Comparison of ENCODE assay signal across 9 cellular contexts in the genomic region with DNA sequence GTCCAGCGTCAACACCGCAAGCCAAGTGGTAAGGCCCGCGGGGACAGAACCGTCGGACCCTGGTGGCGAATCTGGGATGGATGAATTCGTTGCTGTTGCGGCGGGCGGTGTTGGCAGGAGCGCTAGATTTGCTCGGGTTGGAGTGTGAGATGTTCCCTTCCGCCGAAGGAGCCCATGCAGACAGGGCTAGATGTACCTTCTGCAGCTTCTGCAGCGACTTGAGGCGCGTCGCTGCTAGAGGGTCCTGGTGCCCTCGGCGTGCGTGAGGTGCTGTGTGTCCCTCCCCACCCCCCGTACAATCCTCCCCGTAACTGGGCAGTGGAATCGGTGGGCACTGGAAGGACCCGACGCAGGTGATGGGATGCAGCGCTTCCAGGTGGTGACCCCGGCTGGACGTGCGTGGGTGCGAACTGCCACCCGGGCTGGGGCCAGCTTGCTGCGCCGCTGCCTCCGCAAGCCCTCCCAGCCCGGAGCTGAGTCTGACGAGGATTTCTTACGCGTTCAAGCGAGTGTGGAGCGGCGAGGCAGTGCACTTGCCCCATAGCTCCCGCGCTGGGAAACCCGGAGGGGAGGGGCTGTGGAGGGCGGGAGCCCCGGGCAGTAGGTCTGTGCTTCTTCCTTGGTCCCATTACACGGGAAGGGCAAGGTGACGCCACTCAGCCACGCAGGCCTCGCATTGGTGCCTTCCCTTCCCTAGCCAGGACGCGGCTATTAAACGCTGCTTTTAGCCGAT. TPM values are rescaled to one million over a fixed set of nuclear protein-coding genes. Genes with fewer than 3 reads are reported as not detected.
DNase-seq lines count a peak whose midpoint lies in the region; ATAC-seq lines count a peak whose summit lies in the region.
"Had no signal": no experiment of that assay in that cellular context is flagged by ENCODE, and none has a peak within 500 bp of the region (broad histone marks: within the 10 kb centered on the region; RNA-seq: fewer than 3 reads in every experiment).

No MANE protein-coding gene starts in this region.

- H3K9ac ChIP-seq in skeletal muscle tissue (ENCODE audit: low read depth in 1 of 3, low read length in 3 of 3): peak overlapping the region in 2 of 3 donors; percentile 38 to 45

- DNase-seq in activated CD4-positive, alpha-beta T cell treated with anti-CD3 and anti-CD28 coated beads for 36 hours: peak; percentile 71
- no peak for DNase-seq in activated CD4-positive, alpha-beta T cell treated with anti-CD3 and anti-CD28 coated beads for 1 hour
- DNase-seq in activated naive CD8-positive, alpha-beta T cell treated with anti-CD3 and anti-CD28 coated beads for 36 hours: peak; percentile 77
- DNase-seq in iPS DF 6.9 (ENCODE audit: low read depth, low spot score) (peak; percentile 13), HT-29 (ENCODE audit: low spot score) (no peak), substantia nigra (lab: John Stamatoyannopoulos, UW) (no peak)

- intact Hi-C loops in activated CD4-positive, alpha-beta T cell treated with anti-CD3 and anti-CD28 coated beads for 36 hours (cut with DNase I, micrococcal nuclease): no loop called here

- no peaks in the 10 kb centered on the region for H3K36me3 Mint-ChIP-seq in activated CD4-positive, alpha-beta T cell treated with anti-CD3 and anti-CD28 coated beads for 36 hours (ENCODE audit: low read depth)
- no peaks in the 10 kb centered on the region for H3K36me3 Mint-ChIP-seq in activated naive CD8-positive, alpha-beta T cell treated with anti-CD3 and anti-CD28 coated beads for 36 hours

- H3K9me3 ChIP-seq in iPS DF 6.9 (ENCODE audit: control insufficient read depth, insufficient read depth, low read length) (no peaks in the 10 kb centered on the region), skeletal muscle tissue (ENCODE audit: control insufficient read depth in 3 of 3, low read length in 3 of 3) (no peaks in the 10 kb centered on the region)

- H3K4me3 Mint-ChIP-seq in activated CD4-positive, alpha-beta T cell treated with anti-CD3 and anti-CD28 coated beads for 36 hours: peak overlapping the region; percentile 72
- H3K4me3 Mint-ChIP-seq in activated naive CD8-positive, alpha-beta T cell treated with anti-CD3 and anti-CD28 coated beads for 36 hours: peak overlapping the region; percentile 81

- peak overlapping the region; percentile 41; the same call in 1 of the 2 replicates for H3K4me3 ChIP-seq in iPS DF 6.9 (ENCODE audit: low read length)
- peak overlapping the region; percentile 55 to 78 (median 72) for H3K4me3 ChIP-seq in skeletal muscle tissue (ENCODE audit: low read length in 3 of 3)

- H3K27ac Mint-ChIP-seq in activated CD4-positive, alpha-beta T cell treated with anti-CD3 and anti-CD28 coated beads for 36 hours: peak overlapping the region; percentile 53
- peak overlapping the region; percentile 68 for H3K27ac Mint-ChIP-seq in activated naive CD8-positive, alpha-beta T cell treated with anti-CD3 and anti-CD28 coated beads for 36 hours

- no CpG with 5 or more reads among the region's 56 CpGs for WGBS in iPS DF 6.9 (ENCODE audit: insufficient coverage, insufficient read length)

- H3K4me1 ChIP-seq in iPS DF 6.9 (ENCODE audit: control insufficient read depth, insufficient read depth, low read length) (no peaks in the 10 kb centered on the region), skeletal muscle tissue (ENCODE audit: control insufficient read depth in 3 of 3, insufficient read depth in 3 of 3, low read length in 3 of 3) (peaks cover 10 to 13% (median 13%) of the 10 kb centered on the region in 3 donors)

- H3K27me3 ChIP-seq in iPS DF 6.9 (ENCODE audit: control insufficient read depth, insufficient read depth, low read length): peaks cover 1% of the 10 kb centered on the region; the same call in 1 of the 2 replicates
- H3K27me3 ChIP-seq in skeletal muscle tissue (ENCODE audit: control insufficient read depth in 3 of 3, insufficient read depth in 3 of 3, low read length in 3 of 3): peaks cover 21 to 30% (median 26%) of the 10 kb centered on the region in 3 donors

- CTCF ChIA-PET in activated CD4-positive, alpha-beta T cell treated with anti-CD3 and anti-CD28 coated beads for 36 hours (lab: Charles Lee): interaction anchor here (0.8 to 1.8 kb wide), 12 partner anchors 14 to 275 kb away, joined by 3 to 10 read pairs (median 4); a partner anchor contains a TSS

- peak; percentile 90 for ATAC-seq in activated CD4-positive, alpha-beta T cell treated with anti-CD3 and anti-CD28 coated beads for 36 hours
- ATAC-seq in GM19324 (IDR thresholded peaks at IDR 0.05; ENCODE audit: low FRiP score, unreplicated experiment): no peak

- H3K9me3 Mint-ChIP-seq in activated CD4-positive, alpha-beta T cell treated with anti-CD3 and anti-CD28 coated beads for 36 hours (ENCODE audit: low read depth): no peaks in the 10 kb centered on the region
- no peaks in the 10 kb centered on the region for H3K9me3 Mint-ChIP-seq in activated naive CD8-positive, alpha-beta T cell treated with anti-CD3 and anti-CD28 coated beads for 36 hours

- H3K27me3 Mint-ChIP-seq in activated CD4-positive, alpha-beta T cell treated with anti-CD3 and anti-CD28 coated beads for 36 hours: peaks cover 6% of the 10 kb centered on the region
- H3K27me3 Mint-ChIP-seq in activated naive CD8-positive, alpha-beta T cell treated with anti-CD3 and anti-CD28 coated beads for 36 hours: no peaks in the 10 kb centered on the region

- peaks cover 12% of the 10 kb centered on the region for H3K4me1 Mint-ChIP-seq in activated CD4-positive, alpha-beta T cell treated with anti-CD3 and anti-CD28 coated beads for 36 hours
- peaks cover 27% of the 10 kb centered on the region for H3K4me1 Mint-ChIP-seq in activated naive CD8-positive, alpha-beta T cell treated with anti-CD3 and anti-CD28 coated beads for 36 hours

- POLR2A ChIA-PET in activated CD4-positive, alpha-beta T cell treated with anti-CD3 and anti-CD28 coated beads for 36 hours (lab: Charles Lee): interaction anchor here (0.6 kb wide), 1 partner anchor 30 kb away, joined by 3 read pairs; no protein-coding TSS in a partner anchor

- no peak overlapping the region for H3K27ac ChIP-seq in iPS DF 6.9 (ENCODE audit: low read length)
- no peak overlapping the region for H3K27ac ChIP-seq in skeletal muscle tissue (ENCODE audit: low read depth, low read length)
- H3K27ac ChIP-seq in substantia nigra (ENCODE audit: low read depth, low read length, poor library complexity, severe bottlenecking): no peak overlapping the region

- H3K36me3 ChIP-seq in iPS DF 6.9 (ENCODE audit: control insufficient read depth, insufficient read depth, low read length) (no peaks in the 10 kb centered on the region), skeletal muscle tissue (ENCODE audit: control insufficient read depth in 3 of 3, insufficient read depth in 3 of 3, low read length in 3 of 3) (no peaks in the 10 kb centered on the region)

RNA-seq across cellular contexts. Expression of a gene that starts 34.3 kb away (rescaled TPM):
- not detected for total RNA-seq in activated CD4-positive, alpha-beta T cell treated with anti-CD3 and anti-CD28 coated beads for 36 hours
- not detected for total RNA-seq in activated naive CD8-positive, alpha-beta T cell treated with anti-CD3 and anti-CD28 coated beads for 36 hours
- 48.0 TPM for total RNA-seq in skeletal muscle tissue
- total RNA-seq in HT-29 (2014; rRNA removed; shearing (Covaris generic)): not detected in 2 replicates
- total RNA-seq: T-helper 2 cell treated with Interferon-gamma antibody and Interleukin-4, amounts not matched to agents 100 ng/mL and 5 ng/mL, for 36 hours had no signal

Comparison
In these comparisons a context has a peak if more than half of its experiments do, and no peak if none do; other contexts are left out.
1. DNase-seq: peak in activated CD4-positive, alpha-beta T cell treated with anti-CD3 and anti-CD28 coated beads for 36 hours (single experiment), activated naive CD8-positive, alpha-beta T cell treated with anti-CD3 and anti-CD28 coated beads for 36 hours (single experiment) and iPS DF 6.9 (single experiment); none in activated CD4-positive, alpha-beta T cell treated with anti-CD3 and anti-CD28 coated beads for 1 hour (single experiment), HT-29 (single experiment) and substantia nigra (0 of 49).
2. RNA of a gene that starts 34.3 kb away (total RNA-seq): 48.0 TPM in skeletal muscle tissue (single experiment); not detected in activated naive CD8-positive, alpha-beta T cell treated with anti-CD3 and anti-CD28 coated beads for 36 hours, not detected in activated CD4-positive, alpha-beta T cell treated with anti-CD3 and anti-CD28 coated beads for 36 hours and not detected in HT-29; every median in the first group is over 10 times any median in the second.